11 cellular contexts compared by ENCODE assay signal in genomic region chr12:26402648-26403047, GRCh38.
DNase-seq lines count a peak whose midpoint lies in the region; ATAC-seq and TF ChIP-seq lines count a peak whose summit lies in the region.
"Had no signal": no experiment of that assay in that cellular context is flagged by ENCODE, and none has a peak within 500 bp of the region (broad histone marks: within the 10 kb centered on the region; RNA-seq: fewer than 3 reads in every experiment).

No MANE protein-coding gene starts in this region.

- WGBS in stomach, 5 donors = 48 to 62% (median 51%) methylated on average over 4 of the region's 4 CpGs

- H3K4me3 ChIP-seq in PC-9 (no peak overlapping the region), stomach (no peak overlapping the region)
- H3K4me3 ChIP-seq: dorsolateral prefrontal cortex had no signal

- H3F3A ChIP-seq in PC-9 (ENCODE audit: insufficient read depth, low read depth) = no peaks in the 10 kb centered on the region

- DNase-seq in SIG-M5 treated with dmso at 0.1 percent for 504 hours (lab: John Stamatoyannopoulos, UW; ENCODE audit: unreplicated experiment) (peak; percentile 10), SIG-M5 (lab: John Stamatoyannopoulos, UW) (no peak), PC-9 (peak; percentile 77 to 93), iPS DF 4.7 (ENCODE audit: extremely low read depth, low spot score) (peak; percentile 5), stomach (peak; percentile 65), HuH-7 (ENCODE audit: low spot score) (no peak), HuH-7.5 (ENCODE audit: low spot score) (no peak)
- DNase-seq: NCI-H524 treated with DMSO at 0.1 percent for 48 hours; stimulated activated CD4-positive, alpha-beta T cell treated with anti-CD3 and anti-CD28 coated beads, Interleukin-2, amount 100 ng/mL, for 24 hours had no signal

- H4K20me1 ChIP-seq in PC-9 (ENCODE audit: insufficient read depth) = no peaks in the 10 kb centered on the region

- H3K9me3 ChIP-seq in PC-9 (ENCODE audit: insufficient read depth, low read depth) (no peaks in the 10 kb centered on the region), stomach (no peaks in the 10 kb centered on the region)

- no peak for TF ChIP-seq EP300 in stomach (IDR thresholded peaks at IDR 0.05)

- intact Hi-C loops in PC-9 (cut with micrococcal nuclease; ENCODE audit: unreplicated experiment) = loop anchor here (1.0 to 5.0 kb wide), 4 partner anchors 128 to 305 kb away; no protein-coding TSS in a partner anchor
- intact Hi-C loops in stomach (cut with DNase I; ENCODE audit: low total_unique reads) = no loop called here

- H3K4me2 ChIP-seq in PC-9 = peak overlapping the region; percentile 38

- ATAC-seq in GM18502 (IDR thresholded peaks at IDR 0.05; ENCODE audit: poor library complexity, unreplicated experiment) = no peak

- 0 out of 2 replicates have a peak overlapping the region, but pooled peaks have one; percentile 9 for H2AFZ ChIP-seq in PC-9

- H3K9me2 ChIP-seq in PC-9 (ENCODE audit: insufficient read depth) = no peaks in the 10 kb centered on the region

- no peaks in the 10 kb centered on the region for H3K79me2 ChIP-seq in PC-9 (ENCODE audit: low read depth)

- no TSS peak for BruUV-seq in PC-9 (replicated peaks; lab: Mats Ljungman, UMichigan)

- POLR2A ChIA-PET in PC-9 (lab: Charles Lee; ENCODE audit: unreplicated experiment) = interaction anchor here (0.7 kb wide), 1 partner anchor 279 kb away, joined by 3 read pairs; no protein-coding TSS in a partner anchor

- CTCF ChIA-PET in PC-9 (lab: Charles Lee) = interaction anchor here (1.2 kb wide), 1 partner anchor 284 kb away, joined by 5 read pairs; no protein-coding TSS in a partner anchor

- peaks cover 22% of the 10 kb centered on the region for H3K4me1 ChIP-seq in PC-9 (replicated peaks; ENCODE audit: insufficient read depth)
- H3K4me1 ChIP-seq in stomach = no peaks in the 10 kb centered on the region

- peak overlapping the region; percentile 44 for H3K27ac ChIP-seq in PC-9
- no peak overlapping the region for H3K27ac ChIP-seq in stomach

- no peak for TF ChIP-seq POLR2A in stomach (IDR thresholded peaks at IDR 0.05)

- peak; percentile 55 for TF ChIP-seq CTCF in PC-9 (conservative IDR thresholded peaks at IDR 0.05)
- peak in 2 of 7 experiments; percentile 20 to 41 for TF ChIP-seq CTCF in stomach (IDR thresholded peaks at IDR 0.05)

- no peaks in the 10 kb centered on the region for H3K27me3 ChIP-seq in PC-9 (ENCODE audit: insufficient read depth, low read depth)
- H3K27me3 ChIP-seq in stomach = no peaks in the 10 kb centered on the region
- H3K27me3 ChIP-seq: dorsolateral prefrontal cortex had no signal

- H3K36me3 ChIP-seq in PC-9 (ENCODE audit: low read depth) (no peaks in the 10 kb centered on the region), stomach (peaks cover 0 to 20% (median 8%) of the 10 kb centered on the region in 4 donors)

Comparison
In these comparisons a context has a peak if more than half of its experiments do, and no peak if none do; other contexts are left out.
1. DNase-seq: peak in SIG-M5 treated with dmso at 0.1 percent for 504 hours (single experiment), PC-9 (2 of 2), iPS DF 4.7 (single experiment) and stomach (single experiment); none in SIG-M5 (single experiment), HuH-7 (single experiment) and HuH-7.5 (single experiment).